In genomic region chr13:83825676-83826075, GRCh38 we compare ENCODE assay signal across 18 cellular contexts.
DNase-seq lines count a peak whose midpoint lies in the region; ATAC-seq lines count a peak whose summit lies in the region.
"Had no signal": no experiment of that assay in that cellular context is flagged by ENCODE, and none has a peak within 500 bp of the region (broad histone marks: within the 10 kb centered on the region; RNA-seq: fewer than 3 reads in every experiment).

No MANE protein-coding gene starts in this region.

- H3K9ac ChIP-seq in SK-N-MC (ENCODE audit: insufficient read length) = no peak overlapping the region

- peak; percentile 35 for DNase-seq in SK-N-MC (ENCODE audit: low read depth, low spot score)
- peak in 31 of 61 donors; percentile 4 to 75 (median 36) for DNase-seq in caudate nucleus (lab: John Stamatoyannopoulos, UW)
- DNase-seq in medulla oblongata (ENCODE audit: extremely low spot score) = peak; percentile 86
- peak in 22 of 49 donors; percentile 11 to 80 (median 36) for DNase-seq in substantia nigra (lab: John Stamatoyannopoulos, UW)
- no peak for DNase-seq in epidermal melanocyte (ENCODE audit: insufficient read length, low spot score)
- no peak for DNase-seq in NCI-H1092 (lab: John Stamatoyannopoulos, UW)
- DNase-seq: Calu3; CD4-positive, CD25-positive, alpha-beta regulatory T cell; DMS79 treated with DMSO at 0.1 percent for 48 hours; NCI-H187; NCI-H2171; NCI-H510A treated with DMSO at 0.1 percent for 48 hours; NCI-H82; PC-9; SJCRH30 had no signal

- peak overlapping the region; percentile 20; the same call in 1 of the 2 replicates for H3K4me3 ChIP-seq in SK-N-MC
- H3K4me3 ChIP-seq: GM12878, HAP-1, PC-9, SJCRH30 had no signal

- no peak for ATAC-seq in HG03045 (IDR thresholded peaks at IDR 0.05; ENCODE audit: unreplicated experiment)
- ATAC-seq: GM12878 had no signal

- H3K9me3 ChIP-seq in SK-N-MC (ENCODE audit: low read depth, low read length) = no peaks in the 10 kb centered on the region
- H3K9me3 ChIP-seq: HAP-1, SJCRH30 had no signal

- H3K36me3 ChIP-seq in SK-N-MC (ENCODE audit: insufficient read depth, low read length) = no peaks in the 10 kb centered on the region
- H3K36me3 ChIP-seq: HAP-1, SJCRH30 had no signal

- H3K27ac ChIP-seq in SK-N-MC (peak overlapping the region; percentile 78), caudate nucleus (ENCODE audit: low read depth, low read length) (no peak overlapping the region), substantia nigra (ENCODE audit: low read depth, low read length, poor library complexity, severe bottlenecking) (peak overlapping the region; percentile 78)
- H3K27ac ChIP-seq: PC-9, SJCRH30 had no signal

Comparison
In these comparisons a context has a peak if more than half of its experiments do, and no peak if none do; other contexts are left out.
1. DNase-seq: peak in SK-N-MC (single experiment), caudate nucleus (31 of 61) and medulla oblongata (single experiment); none in epidermal melanocyte (single experiment) and NCI-H1092 (single experiment).